Comparison of ENCODE assay signal across 1 cellular context in genomic region chr5:76849767-76850291, GRCh38.
TF ChIP-seq lines count a peak whose summit lies in the region.

Gene S100Z (plus strand): TSS chr5:76850014. CDS start chr5:76875360, 25,346 bp downstream.

TF ChIP-seq in H1, 55 proteins besides CTCF, POLR2A, EP300 and RAD21 (continued from another document):
- TF ChIP-seq, protein P1, sequence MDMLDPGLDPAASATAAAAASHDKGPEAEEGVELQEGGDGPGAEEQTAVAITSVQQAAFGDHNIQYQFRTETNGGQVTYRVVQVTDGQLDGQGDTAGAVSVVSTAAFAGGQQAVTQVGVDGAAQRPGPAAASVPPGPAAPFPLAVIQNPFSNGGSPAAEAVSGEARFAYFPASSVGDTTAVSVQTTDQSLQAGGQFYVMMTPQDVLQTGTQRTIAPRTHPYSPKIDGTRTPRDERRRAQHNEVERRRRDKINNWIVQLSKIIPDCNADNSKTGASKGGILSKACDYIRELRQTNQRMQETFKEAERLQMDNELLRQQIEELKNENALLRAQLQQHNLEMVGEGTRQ (IDR thresholded peaks at IDR 0.05; ENCODE audit: low read length), result no peak
- TF ChIP-seq, protein P2, sequence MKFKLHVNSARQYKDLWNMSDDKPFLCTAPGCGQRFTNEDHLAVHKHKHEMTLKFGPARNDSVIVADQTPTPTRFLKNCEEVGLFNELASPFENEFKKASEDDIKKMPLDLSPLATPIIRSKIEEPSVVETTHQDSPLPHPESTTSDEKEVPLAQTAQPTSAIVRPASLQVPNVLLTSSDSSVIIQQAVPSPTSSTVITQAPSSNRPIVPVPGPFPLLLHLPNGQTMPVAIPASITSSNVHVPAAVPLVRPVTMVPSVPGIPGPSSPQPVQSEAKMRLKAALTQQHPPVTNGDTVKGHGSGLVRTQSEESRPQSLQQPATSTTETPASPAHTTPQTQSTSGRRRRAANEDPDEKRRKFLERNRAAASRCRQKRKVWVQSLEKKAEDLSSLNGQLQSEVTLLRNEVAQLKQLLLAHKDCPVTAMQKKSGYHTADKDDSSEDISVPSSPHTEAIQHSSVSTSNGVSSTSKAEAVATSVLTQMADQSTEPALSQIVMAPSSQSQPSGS (IDR thresholded peaks at IDR 0.05; ENCODE audit: low read length), result no peak
- TF ChIP-seq TEAD4 (IDR thresholded peaks at IDR 0.05; ENCODE audit: low read depth, low read length) (no peak), POLR2AphosphoS5 (IDR thresholded peaks at IDR 0.05; ENCODE audit: low read depth, low read length) (no peak), SP2 (IDR thresholded peaks at IDR 0.05; ENCODE audit: low read length) (no peak), RFX5 (IDR thresholded peaks at IDR 0.05; ENCODE audit: borderline replicate concordance, low read depth, low read length) (no peak), TCF12 (IDR thresholded peaks at IDR 0.05; ENCODE audit: low read depth, low read length) (no peak), TAF7 (optimal IDR thresholded peaks at IDR 0.05; ENCODE audit: borderline replicate concordance, low read depth, low read length) (no peak)
